ENCODE assay signal across 14 cellular contexts in the genomic region with DNA sequence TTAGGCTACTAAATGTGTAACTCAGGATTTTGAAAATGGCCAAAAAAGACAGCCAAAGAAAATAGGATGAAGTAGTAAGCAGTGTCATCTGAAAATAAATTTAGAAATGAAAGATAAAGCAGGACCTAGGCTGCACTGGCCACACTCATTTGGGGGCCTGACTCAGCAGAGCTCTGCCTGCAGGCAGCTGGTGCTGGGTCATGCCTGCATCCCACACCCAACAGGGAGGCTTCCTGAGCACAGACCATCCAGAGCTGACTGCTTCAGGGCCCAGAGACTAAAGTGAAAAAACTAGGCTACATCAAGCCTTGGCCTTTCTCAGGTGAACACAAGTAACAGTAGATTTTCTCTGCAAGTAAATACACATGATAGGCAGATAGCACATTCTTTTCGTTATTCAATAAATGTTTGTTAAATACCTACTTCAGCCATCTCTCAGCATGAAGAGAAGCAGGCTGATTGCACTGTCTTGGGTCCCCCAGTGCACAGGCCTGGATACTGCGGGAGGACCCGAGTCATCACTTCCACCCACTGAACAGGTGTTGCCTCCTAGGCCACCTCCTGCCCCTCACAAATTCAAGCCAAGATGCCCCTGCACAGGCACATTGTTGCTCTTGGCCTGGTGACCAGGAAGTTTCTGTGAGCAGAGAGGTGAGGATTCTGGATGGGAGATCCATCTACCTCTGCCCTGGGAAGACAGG.
DNase-seq lines count a peak whose midpoint lies in the region; ATAC-seq and TF ChIP-seq lines count a peak whose summit lies in the region.
"Had no signal": no experiment of that assay in that cellular context is flagged by ENCODE, and none has a peak within 500 bp of the region (broad histone marks: within the 10 kb centered on the region; RNA-seq: fewer than 3 reads in every experiment).

No MANE protein-coding gene starts in this region.

- ATAC-seq in psoas muscle: no peak

- 78 to 89% (median 80%) methylated on average over 3 of the region's 3 CpGs for WGBS in psoas muscle, 3 donors

- H3K9me3 Mint-ChIP-seq in glutamatergic neuron (ENCODE audit: unreplicated experiment): no peaks in the 10 kb centered on the region

- no peak overlapping the region for H3K4me3 Mint-ChIP-seq in glutamatergic neuron (ENCODE audit: unreplicated experiment)

- peak; percentile 31 for DNase-seq in LHCN-M2 (ENCODE audit: low read depth)
- peak; percentile 9 for DNase-seq in amniotic epithelial cell (ENCODE audit: low read depth)
- DNase-seq in glutamatergic neuron: peak; percentile 21
- peak; percentile 6 for DNase-seq in smooth muscle cell of the brain vasculature (ENCODE audit: low read depth, low spot score)
- no peak for DNase-seq in amniotic stem cell (lab: John Stamatoyannopoulos, UW)
- DNase-seq in SK-N-DZ (ENCODE audit: low spot score): no peak
- DNase-seq in SHP77 (lab: John Stamatoyannopoulos, UW): no peak
- no peak for DNase-seq in psoas muscle
- DNase-seq: DMS153, NCI-H1092 treated with DMSO at 0.1 percent for 48 hours, NCI-H1694 treated with DMSO at 0.1 percent for 48 hours, NCI-H446, SK-N-SH had no signal

- H3K4me1 ChIP-seq in psoas muscle: no peaks in the 10 kb centered on the region

- H3K9me3 ChIP-seq in psoas muscle: no peaks in the 10 kb centered on the region
- H3K9me3 ChIP-seq: BLaER1 treated with 17β-estradiol and CSF1 and Interleukin-3, amounts not matched to agents 10 nM and 100 nM; SK-N-SH had no signal

- H3K27me3 ChIP-seq in psoas muscle (ENCODE audit: insufficient read depth in 3 of 3, low read length in 2 of 3): no peaks in the 10 kb centered on the region
- H3K27me3 ChIP-seq: BLaER1 treated with 17β-estradiol and CSF1 and Interleukin-3, amounts not matched to agents 10 nM and 100 nM had no signal

- no peak overlapping the region for H3K4me3 ChIP-seq in psoas muscle
- H3K4me3 ChIP-seq: BLaER1 treated with 17β-estradiol and CSF1 and Interleukin-3, amounts not matched to agents 10 nM and 100 nM had no signal

- intact Hi-C loops in psoas muscle (cut with DNase I): no loop called here

- H3K27ac Mint-ChIP-seq in glutamatergic neuron (ENCODE audit: unreplicated experiment): no peak overlapping the region

- TF ChIP-seq CTCF in glutamatergic neuron (IDR thresholded peaks at IDR 0.05; ENCODE audit: partially characterized antibody, unreplicated experiment) (no peak), psoas muscle (IDR thresholded peaks at IDR 0.05) (no peak)

- no peak overlapping the region for H3K27ac ChIP-seq in psoas muscle
- H3K27ac ChIP-seq: BLaER1 treated with 17β-estradiol and CSF1 and Interleukin-3, amounts not matched to agents 10 nM and 100 nM had no signal

- no peaks in the 10 kb centered on the region for H3K4me1 Mint-ChIP-seq in glutamatergic neuron (ENCODE audit: low read depth, unreplicated experiment)

- H3K36me3 ChIP-seq in psoas muscle (ENCODE audit: insufficient read depth in 1 of 2, low read depth in 1 of 2): no peaks in the 10 kb centered on the region
- H3K36me3 ChIP-seq: BLaER1 treated with 17β-estradiol and CSF1 and Interleukin-3, amounts not matched to agents 10 nM and 100 nM had no signal

- no peaks in the 10 kb centered on the region for H3K27me3 Mint-ChIP-seq in glutamatergic neuron (ENCODE audit: unreplicated experiment)

- H3K36me3 Mint-ChIP-seq in glutamatergic neuron (ENCODE audit: unreplicated experiment): no peaks in the 10 kb centered on the region

Comparison
In these comparisons a context has a peak if more than half of its experiments do, and no peak if none do; other contexts are left out.
1. DNase-seq: peak in LHCN-M2 (single experiment), amniotic epithelial cell (single experiment), glutamatergic neuron (single experiment) and smooth muscle cell of the brain vasculature (single experiment); none in amniotic stem cell (single experiment), SK-N-DZ (single experiment), SHP77 (0 of 2) and psoas muscle (0 of 2).